ENCODE assay signal across 8 cellular contexts in the genomic region with DNA sequence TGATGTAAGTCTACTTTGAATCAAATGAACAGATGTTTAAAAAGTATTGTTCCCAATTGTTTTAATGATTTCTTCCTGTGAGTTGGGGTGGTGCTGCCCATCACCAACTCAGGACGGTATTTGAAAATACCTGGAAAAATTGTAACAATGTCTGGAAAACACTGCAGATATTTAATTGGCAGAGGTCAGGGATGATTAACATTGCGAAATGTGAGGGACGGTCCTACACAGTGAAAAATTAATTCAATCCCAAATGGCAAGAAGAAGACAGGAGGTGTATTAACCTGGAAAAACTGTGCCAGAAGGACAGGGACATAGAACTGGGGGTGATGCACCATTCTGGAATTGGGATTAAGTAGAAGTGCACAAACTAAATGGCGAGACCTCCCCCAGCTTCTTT.
"Had no signal": no experiment of that assay in that cellular context is flagged by ENCODE, and none has a peak within 500 bp of the region (broad histone marks: within the 10 kb centered on the region; RNA-seq: fewer than 3 reads in every experiment).

No MANE protein-coding gene starts in this region.

- H3K27ac ChIP-seq: HL-60 had no signal

- DNase-seq: H9, HCEC 1CT, KG1 had no signal

- FAIRE-seq: H1, H54 had no signal

- H3K9me3 Mint-ChIP-seq: GM23338, H9 had no signal

- ATAC-seq: GM23338 had no signal

- H3K4me3 ChIP-seq: GM23338 had no signal

- H3K27me3 Mint-ChIP-seq: IgD-negative memory B cell had no signal

- H3K4me3 Mint-ChIP-seq: GM23338, H9 had no signal

- H3K4me2 ChIP-seq: GM23338 had no signal

- H3K27ac Mint-ChIP-seq: GM23338, H9 had no signal

- H2AFZ ChIP-seq: GM23338 had no signal
